7 cellular contexts compared by ENCODE assay signal in the genomic region with DNA sequence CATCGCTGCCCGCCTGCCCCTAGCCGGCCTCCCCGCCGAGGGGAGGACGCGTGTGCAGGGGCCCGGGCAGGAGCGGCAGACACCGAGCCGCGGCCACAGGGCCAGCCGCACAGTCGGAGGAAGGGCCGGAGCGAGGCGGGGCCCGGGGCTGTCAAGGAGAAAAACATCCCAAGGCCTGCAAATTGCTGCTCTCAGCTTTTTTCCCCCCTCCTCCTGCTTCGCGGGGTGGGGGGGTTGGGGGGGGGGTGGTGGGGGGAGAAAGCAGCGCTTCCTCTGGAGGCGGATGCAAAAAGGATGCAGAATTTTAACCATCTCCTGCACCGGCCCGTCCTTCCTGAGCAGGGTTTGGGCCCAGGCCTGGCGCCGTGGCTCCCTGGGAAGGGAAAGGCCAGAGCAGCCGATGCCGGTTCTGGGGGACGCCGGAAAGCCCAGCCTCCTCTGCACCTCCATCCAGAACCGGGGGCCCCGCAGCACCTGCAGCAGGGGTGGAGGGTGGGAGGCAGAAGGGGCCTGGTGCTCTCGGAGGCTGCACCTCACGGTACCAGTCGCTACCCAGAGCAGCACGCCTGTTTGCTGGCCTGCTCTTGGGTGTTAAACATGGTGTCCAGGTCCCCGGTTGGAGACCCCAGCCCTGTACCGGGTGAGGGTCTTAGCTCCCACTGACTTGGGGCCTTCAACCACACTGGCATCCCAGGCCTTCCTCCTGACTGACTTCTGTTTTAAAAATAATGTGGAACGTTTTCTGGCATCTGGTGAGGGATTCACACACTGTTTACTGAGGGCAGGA.
DNase-seq lines count a peak whose midpoint lies in the region; ATAC-seq, FAIRE-seq and TF ChIP-seq lines count a peak whose summit lies in the region.

No MANE protein-coding gene starts in this region.

- H3K27me3 ChIP-seq in GM06990 (replicated peaks; ENCODE audit: control insufficient read depth, insufficient read depth, low read length) (no peaks in the 10 kb centered on the region), MM.1S (replicated peaks; ENCODE audit: insufficient read depth, low read length) (no peaks in the 10 kb centered on the region)

- FAIRE-seq in frontal cortex (lab: Jason Lieb, UNC), result no peak

- no peaks in the 10 kb centered on the region for H3K9me3 Mint-ChIP-seq in activated naive CD4-positive, alpha-beta T cell treated with anti-CD3 and anti-CD28 coated beads, Interleukin-2, amount 10 ng/mL, durations not matched to agents 7 days and 5 days

- H3K27ac ChIP-seq in MM.1S (ENCODE audit: low read length), result peak overlapping the region; percentile 86

- H3K9me3 ChIP-seq in MM.1S (replicated peaks; ENCODE audit: insufficient read depth, low read length), result no peaks in the 10 kb centered on the region

- peaks cover 34% of the 10 kb centered on the region for H3F3A ChIP-seq in MM.1S (ENCODE audit: insufficient read depth, low read length)

- H3K27ac Mint-ChIP-seq in activated naive CD4-positive, alpha-beta T cell treated with anti-CD3 and anti-CD28 coated beads, Interleukin-2, amount 10 ng/mL, durations not matched to agents 7 days and 5 days, result peak overlapping the region; percentile 96

- DNase-seq in GM06990 (ENCODE audit: extremely low read depth, insufficient read length) (peak; percentile 68), MM.1S (peak; percentile 82), frontal cortex (ENCODE audit: low spot score in 2 of 2) (peak; percentile 75 to 84), omental fat pad (ENCODE audit: low spot score) (peak; percentile 25), NCI-H2107 treated with DMSO at 0.1 percent for 48 hours (lab: John Stamatoyannopoulos, UW; ENCODE audit: unreplicated experiment) (no peak)
- peak; percentile 67 for DNase-seq in activated naive CD4-positive, alpha-beta T cell treated with anti-CD3 and anti-CD28 coated beads, Interleukin-2, amount 10 ng/mL, durations not matched to agents 7 days and 5 days

- no peak for TF ChIP-seq CTCF in GM06990 (IDR thresholded peaks at IDR 0.05; ENCODE audit: insufficient read depth, low read length, poor library complexity, severe bottlenecking)
- TF ChIP-seq CTCF in MM.1S (IDR thresholded peaks at IDR 0.05; ENCODE audit: low read length), result no peak
- no peak for TF ChIP-seq CTCF in omental fat pad (IDR thresholded peaks at IDR 0.05)

- H3K4me3 Mint-ChIP-seq in activated naive CD4-positive, alpha-beta T cell treated with anti-CD3 and anti-CD28 coated beads, Interleukin-2, amount 10 ng/mL, durations not matched to agents 7 days and 5 days, result peak overlapping the region; percentile 92

- peak overlapping the region; percentile 93 for H3K9ac ChIP-seq in MM.1S (ENCODE audit: low read length)

- H3K79me2 ChIP-seq in MM.1S (ENCODE audit: low read length), result peaks cover 50% of the 10 kb centered on the region

- H3K4me2 ChIP-seq in MM.1S (ENCODE audit: low read depth, low read length), result peak overlapping the region; percentile 97

- no peaks in the 10 kb centered on the region for H4K20me1 ChIP-seq in MM.1S (ENCODE audit: insufficient read depth, low read length)

- CTCF ChIA-PET in activated naive CD4-positive, alpha-beta T cell treated with anti-CD3 and anti-CD28 coated beads, Interleukin-2, amount 10 ng/mL, durations not matched to agents 7 days and 5 days (lab: Charles Lee), result interaction anchor here (1.1 kb wide), 1 partner anchor 15 kb away, joined by 3 read pairs; no protein-coding TSS in a partner anchor

- H3K4me3 ChIP-seq in GM06990 (replicated peaks; ENCODE audit: low read depth, low read length), result peak overlapping the region; percentile 70
- peak overlapping the region; percentile 77 for H3K4me3 ChIP-seq in MM.1S (ENCODE audit: low read length)

- H3K36me3 Mint-ChIP-seq in activated naive CD4-positive, alpha-beta T cell treated with anti-CD3 and anti-CD28 coated beads, Interleukin-2, amount 10 ng/mL, durations not matched to agents 7 days and 5 days, result peaks cover 1% of the 10 kb centered on the region

- no peaks in the 10 kb centered on the region for H3K9me2 ChIP-seq in MM.1S (replicated peaks; ENCODE audit: insufficient read depth, low read length)

- peak overlapping the region; percentile 50 for H2AFZ ChIP-seq in MM.1S (ENCODE audit: low read length)

- H3K4me1 ChIP-seq in MM.1S (ENCODE audit: low read length), result peaks cover 42% of the 10 kb centered on the region

- H3K4me1 Mint-ChIP-seq in activated naive CD4-positive, alpha-beta T cell treated with anti-CD3 and anti-CD28 coated beads, Interleukin-2, amount 10 ng/mL, durations not matched to agents 7 days and 5 days, result peaks cover 69% of the 10 kb centered on the region

- ATAC-seq in omental fat pad (ENCODE audit: low FRiP score) (peak; percentile 39), HG02678 (IDR thresholded peaks at IDR 0.05; ENCODE audit: unreplicated experiment) (no peak)

- H3K36me3 ChIP-seq in GM06990 (ENCODE audit: control insufficient read depth, insufficient read depth, low read length) (no peaks in the 10 kb centered on the region), MM.1S (replicated peaks; ENCODE audit: insufficient read depth, low read length) (no peaks in the 10 kb centered on the region)

- no peaks in the 10 kb centered on the region for H3K27me3 Mint-ChIP-seq in activated naive CD4-positive, alpha-beta T cell treated with anti-CD3 and anti-CD28 coated beads, Interleukin-2, amount 10 ng/mL, durations not matched to agents 7 days and 5 days
